1 cellular context compared by ENCODE assay signal in the genomic region with DNA sequence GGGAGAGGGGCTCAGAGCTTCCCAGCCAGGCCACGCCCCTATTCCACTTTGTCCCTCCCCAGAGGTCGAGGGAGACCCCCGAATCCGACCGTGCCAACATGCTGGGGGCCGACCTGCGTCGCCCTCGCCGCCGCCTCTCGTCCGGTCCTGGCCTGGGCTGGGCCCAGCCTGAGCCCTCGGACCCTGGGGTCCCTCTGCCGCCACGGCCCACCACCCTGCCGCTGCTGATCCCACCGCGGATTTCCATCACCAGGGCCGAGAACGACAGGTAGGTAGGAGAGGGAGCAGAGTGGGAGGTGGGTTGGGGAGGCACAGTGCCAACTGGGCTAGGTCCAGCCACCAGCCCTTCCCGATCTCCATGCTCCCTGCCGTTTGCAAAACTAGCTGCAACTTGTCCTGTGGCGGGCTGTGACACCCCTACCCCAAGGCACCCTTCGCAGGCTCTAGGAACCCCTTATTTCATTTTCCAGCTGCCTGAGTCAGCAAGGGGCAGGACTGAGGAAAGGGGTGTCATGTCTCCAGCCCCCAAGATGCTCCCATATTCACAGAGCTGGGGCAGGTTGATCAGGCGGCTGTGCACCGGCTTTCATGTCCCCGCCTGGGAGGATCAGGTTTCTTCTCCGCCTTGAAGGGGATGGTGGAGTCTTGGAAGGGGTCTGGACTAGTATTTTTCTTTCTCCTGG.
A peak's percentile ranks its signal among the peaks of the same experiment; 100 is the strongest.
TF ChIP-seq lines count a peak whose summit lies in the region.

No MANE protein-coding gene starts in this region.

TF ChIP-seq in Ishikawa, 13 proteins besides CTCF, POLR2A, EP300 and RAD21 (continued from another document):
- TF ChIP-seq, protein P1, sequence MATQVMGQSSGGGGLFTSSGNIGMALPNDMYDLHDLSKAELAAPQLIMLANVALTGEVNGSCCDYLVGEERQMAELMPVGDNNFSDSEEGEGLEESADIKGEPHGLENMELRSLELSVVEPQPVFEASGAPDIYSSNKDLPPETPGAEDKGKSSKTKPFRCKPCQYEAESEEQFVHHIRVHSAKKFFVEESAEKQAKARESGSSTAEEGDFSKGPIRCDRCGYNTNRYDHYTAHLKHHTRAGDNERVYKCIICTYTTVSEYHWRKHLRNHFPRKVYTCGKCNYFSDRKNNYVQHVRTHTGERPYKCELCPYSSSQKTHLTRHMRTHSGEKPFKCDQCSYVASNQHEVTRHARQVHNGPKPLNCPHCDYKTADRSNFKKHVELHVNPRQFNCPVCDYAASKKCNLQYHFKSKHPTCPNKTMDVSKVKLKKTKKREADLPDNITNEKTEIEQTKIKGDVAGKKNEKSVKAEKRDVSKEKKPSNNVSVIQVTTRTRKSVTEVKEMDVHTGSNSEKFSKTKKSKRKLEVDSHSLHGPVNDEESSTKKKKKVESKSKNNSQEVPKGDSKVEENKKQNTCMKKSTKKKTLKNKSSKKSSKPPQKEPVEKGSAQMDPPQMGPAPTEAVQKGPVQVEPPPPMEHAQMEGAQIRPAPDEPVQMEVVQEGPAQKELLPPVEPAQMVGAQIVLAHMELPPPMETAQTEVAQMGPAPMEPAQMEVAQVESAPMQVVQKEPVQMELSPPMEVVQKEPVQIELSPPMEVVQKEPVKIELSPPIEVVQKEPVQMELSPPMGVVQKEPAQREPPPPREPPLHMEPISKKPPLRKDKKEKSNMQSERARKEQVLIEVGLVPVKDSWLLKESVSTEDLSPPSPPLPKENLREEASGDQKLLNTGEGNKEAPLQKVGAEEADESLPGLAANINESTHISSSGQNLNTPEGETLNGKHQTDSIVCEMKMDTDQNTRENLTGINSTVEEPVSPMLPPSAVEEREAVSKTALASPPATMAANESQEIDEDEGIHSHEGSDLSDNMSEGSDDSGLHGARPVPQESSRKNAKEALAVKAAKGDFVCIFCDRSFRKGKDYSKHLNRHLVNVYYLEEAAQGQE (IDR thresholded peaks at IDR 0.05; ENCODE audit: low read depth) = no peak
- TF ChIP-seq CEBPB (IDR thresholded peaks at IDR 0.05) (no peak), CREB1 (IDR thresholded peaks at IDR 0.05; ENCODE audit: low read depth) (no peak), NFIC (IDR thresholded peaks at IDR 0.05) (peak; percentile 56; the same call in 1 of the 2 replicates), TCF12 (IDR thresholded peaks at IDR 0.05; ENCODE audit: low read depth) (no peak; the same call in 1 of the 2 replicates), FOXM1 (IDR thresholded peaks at IDR 0.05; ENCODE audit: borderline replicate concordance, low read depth) (no peak), TAF1 (IDR thresholded peaks at IDR 0.05; ENCODE audit: low read depth) (no peak)
- TF ChIP-seq, protein P2, sequence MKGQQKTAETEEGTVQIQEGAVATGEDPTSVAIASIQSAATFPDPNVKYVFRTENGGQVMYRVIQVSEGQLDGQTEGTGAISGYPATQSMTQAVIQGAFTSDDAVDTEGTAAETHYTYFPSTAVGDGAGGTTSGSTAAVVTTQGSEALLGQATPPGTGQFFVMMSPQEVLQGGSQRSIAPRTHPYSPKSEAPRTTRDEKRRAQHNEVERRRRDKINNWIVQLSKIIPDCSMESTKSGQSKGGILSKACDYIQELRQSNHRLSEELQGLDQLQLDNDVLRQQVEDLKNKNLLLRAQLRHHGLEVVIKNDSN (IDR thresholded peaks at IDR 0.05) = no peak
